Comparison of ENCODE assay signal across 8 cellular contexts in genomic region chr4:114192854-114193253, GRCh38.
"Had no signal": no experiment of that assay in that cellular context is flagged by ENCODE, and none has a peak within 500 bp of the region (broad histone marks: within the 10 kb centered on the region; RNA-seq: fewer than 3 reads in every experiment).

No MANE protein-coding gene starts in this region.

- H3K9me3 Mint-ChIP-seq: HFFc6 had no signal

- H3K9me3 ChIP-seq: HAP-1 had no signal

- H3K4me3 Mint-ChIP-seq: HFFc6 had no signal

- H3K27ac Mint-ChIP-seq: HFFc6 had no signal

- H3K36me3 ChIP-seq: HAP-1 had no signal

- H3K27ac ChIP-seq: GM23248 had no signal

- H3K4me3 ChIP-seq: GM23248, HAP-1, K562 had no signal

- DNase-seq: GM23248, H7, HFFc6, IMR-90, KG1 had no signal

- ATAC-seq: HCT116, K562 had no signal

- H3K4me1 ChIP-seq: HAP-1 had no signal
